ENCODE assay signal across 35 cellular contexts in the genomic region with DNA sequence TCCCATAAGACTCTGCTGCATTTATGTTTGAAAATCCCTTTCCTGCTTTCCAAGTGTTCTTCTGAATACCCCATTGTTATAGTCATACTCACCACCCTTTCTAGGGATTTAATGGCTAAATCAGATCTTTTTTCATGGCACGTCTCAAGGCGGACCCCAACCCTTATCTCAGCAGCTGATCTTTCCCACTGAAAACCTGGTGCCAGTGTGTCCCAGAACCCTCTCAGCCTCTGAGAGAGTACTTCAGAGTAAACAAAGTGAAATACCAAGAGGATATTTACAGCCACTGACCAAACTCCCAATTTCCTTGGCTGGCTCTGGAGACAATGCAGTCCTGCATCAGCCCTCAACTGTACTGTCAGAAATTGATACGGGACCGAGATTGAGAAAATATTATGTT.
"Had no signal": no experiment of that assay in that cellular context is flagged by ENCODE, and none has a peak within 500 bp of the region (broad histone marks: within the 10 kb centered on the region; RNA-seq: fewer than 3 reads in every experiment).

No MANE protein-coding gene starts in this region.

- DNase-seq: activated CD4-positive, alpha-beta T cell treated with anti-CD3 and anti-CD28 coated beads for 36 hours; activated CD4-positive, alpha-beta T cell treated with anti-CD3 and anti-CD28 coated beads, Interleukin-2, amount 10 ng/mL, durations not matched to agents 7 days and 5 days; activated CD4-positive, alpha-beta T cell treated with anti-CD3 and anti-CD28 coated beads, Interleukin-2, amount 50 U/mL, for 48 hours; activated CD8-positive, alpha-beta memory T cell treated with anti-CD3 and anti-CD28 coated beads, Interleukin-2, amount 50 U/mL, for 4 hours; activated effector memory CD4-positive, alpha-beta T cell treated with Interleukin-2 at 50 U/mL for 16 hours; activated naive CD4-positive, alpha-beta T cell; activated naive CD4-positive, alpha-beta T cell treated with anti-CD3 and anti-CD28 coated beads, Interleukin-2, amount 50 U/mL, for 16 hours; activated naive CD8-positive, alpha-beta T cell treated with anti-CD3 and anti-CD28 coated beads for 36 hours; activated T-cell treated with anti-CD3 and anti-CD28 coated beads for 4 hours; activated T-cell treated with anti-CD3 and anti-CD28 coated beads, Interleukin-2, amount 50 U/mL, for 4 hours; amniotic stem cell; aorta; brain microvascular endothelial cell; central memory CD4-positive, alpha-beta T cell; NCI-H1105; NCI-H1417 treated with DMSO at 0.1 percent for 48 hours; NCI-H187 treated with DMSO at 0.1 percent for 48 hours; NCI-H2081 treated with DMSO at 0.1 percent for 48 hours; NCI-H2171; NCI-H510A; NCI-H526; NCI-H748 treated with DMSO at 0.1 percent for 48 hours; NK-92 treated with Interleukin-12 subunit alpha and Interleukin-12 subunit beta, amount 100 ng/mL, for 24 hours; PC-3; Peyer's patch; RPMI8226; SHP77 treated with DMSO at 0.1 percent for 48 hours; SK-N-SH had no signal

- H3K27ac Mint-ChIP-seq: activated CD4-positive, alpha-beta T cell treated with anti-CD3 and anti-CD28 coated beads for 36 hours; activated CD4-positive, alpha-beta T cell treated with anti-CD3 and anti-CD28 coated beads, Interleukin-2, amount 10 ng/mL, durations not matched to agents 7 days and 5 days; activated naive CD8-positive, alpha-beta T cell treated with anti-CD3 and anti-CD28 coated beads for 36 hours; activated T-helper 1 cell treated with anti-CD3 and anti-CD28 coated beads, Interleukin-12 subunit alpha, Interleukin-12 subunit beta, Interleukin-2, Interleukin-4 antibody, amounts not matched to agents 30 ng/mL and 10 ng/mL and 1 ng/mL, durations not matched to agents 14 hours and 24 hours and 36 hours; T-helper 1 cell treated with Interleukin-12 subunit alpha and Interleukin-12 subunit beta and Interleukin-4 antibody, amounts not matched to agents 30 μg/mL and 1 μg/mL, for 36 hours; T-helper 2 cell treated with Interferon-gamma antibody and Interleukin-4, amounts not matched to agents 5 μg/mL and 100 μg/mL, for 36 hours; WTC11 had no signal

- H3K27me3 ChIP-seq: brain microvascular endothelial cell, Peyer's patch had no signal

- H3K4me3 ChIP-seq: K562, Peyer's patch, SJSA1 had no signal

- H3K9me3 ChIP-seq: Peyer's patch, SJSA1, SK-N-SH had no signal

- H3K4me3 Mint-ChIP-seq: activated CD4-positive, alpha-beta T cell treated with anti-CD3 and anti-CD28 coated beads for 36 hours; activated CD4-positive, alpha-beta T cell treated with anti-CD3 and anti-CD28 coated beads, Interleukin-2, amount 10 ng/mL, durations not matched to agents 7 days and 5 days; activated naive CD8-positive, alpha-beta T cell treated with anti-CD3 and anti-CD28 coated beads for 36 hours; activated T-cell treated with anti-CD3 and anti-CD28 coated beads, Interleukin-2, amount 50 U/mL, for 4 hours; activated T-helper 1 cell treated with anti-CD3 and anti-CD28 coated beads, Interleukin-12 subunit alpha, Interleukin-12 subunit beta, Interleukin-2, Interleukin-4 antibody, amounts not matched to agents 30 ng/mL and 10 ng/mL and 1 ng/mL, durations not matched to agents 14 hours and 24 hours and 36 hours; T-helper 1 cell treated with Interleukin-12 subunit alpha and Interleukin-12 subunit beta and Interleukin-4 antibody, amounts not matched to agents 30 μg/mL and 1 μg/mL, for 36 hours; T-helper 2 cell treated with Interferon-gamma antibody and Interleukin-4, amounts not matched to agents 5 μg/mL and 100 μg/mL, for 36 hours; WTC11 had no signal

- H3K27ac ChIP-seq: brain microvascular endothelial cell, SJSA1 had no signal

- H3K4me1 ChIP-seq: Peyer's patch had no signal

- ATAC-seq: activated CD4-positive, alpha-beta T cell treated with anti-CD3 and anti-CD28 coated beads for 36 hours; activated CD4-positive, CD25-positive, alpha-beta regulatory T cell treated with anti-CD3 and anti-CD28 coated beads, Interleukin-2, amount 50 U/mL, for 24 hours; activated T-cell treated with anti-CD3 and anti-CD28 coated beads, Interleukin-2, amount 50 U/mL, for 4 hours; K562; PC-3; WTC11 had no signal

- H3K4me2 ChIP-seq: SK-N-SH had no signal

- H3K9ac ChIP-seq: SK-N-SH had no signal

- H3K36me3 ChIP-seq: brain microvascular endothelial cell, Peyer's patch, SJSA1 had no signal

- H3K9me2 ChIP-seq: SK-N-SH had no signal

- H3K9me3 Mint-ChIP-seq: activated CD4-positive, alpha-beta T cell treated with anti-CD3 and anti-CD28 coated beads, Interleukin-2, amount 10 ng/mL, durations not matched to agents 7 days and 5 days; activated naive CD8-positive, alpha-beta T cell treated with anti-CD3 and anti-CD28 coated beads for 36 hours; activated T-cell treated with anti-CD3 and anti-CD28 coated beads, Interleukin-2, amount 50 U/mL, for 4 hours; activated T-helper 1 cell treated with anti-CD3 and anti-CD28 coated beads, Interleukin-12 subunit alpha, Interleukin-12 subunit beta, Interleukin-2, Interleukin-4 antibody, amounts not matched to agents 30 ng/mL and 10 ng/mL and 1 ng/mL, durations not matched to agents 14 hours and 24 hours and 36 hours; T-helper 1 cell treated with Interleukin-12 subunit alpha and Interleukin-12 subunit beta and Interleukin-4 antibody, amounts not matched to agents 30 μg/mL and 1 μg/mL, for 36 hours; T-helper 2 cell treated with Interferon-gamma antibody and Interleukin-4, amounts not matched to agents 5 μg/mL and 100 μg/mL, for 36 hours; WTC11 had no signal

- H3K4me1 Mint-ChIP-seq: WTC11 had no signal

- H3K36me3 Mint-ChIP-seq: activated naive CD8-positive, alpha-beta T cell treated with anti-CD3 and anti-CD28 coated beads for 36 hours; WTC11 had no signal
